30 cellular contexts compared by ENCODE assay signal in genomic region chr10:59538623-59539022, GRCh38.
"Had no signal": no experiment of that assay in that cellular context is flagged by ENCODE, and none has a peak within 500 bp of the region (broad histone marks: within the 10 kb centered on the region; RNA-seq: fewer than 3 reads in every experiment).

No MANE protein-coding gene starts in this region.

- H3K27me3 Mint-ChIP-seq: activated CD4-positive, alpha-beta memory T cell treated with anti-CD3 and anti-CD28 coated beads for 36 hours; activated CD4-positive, alpha-beta T cell treated with anti-CD3 and anti-CD28 coated beads, Interleukin-2, amount 10 ng/mL, durations not matched to agents 24 days and 14 days; activated naive CD4-positive, alpha-beta T cell treated with anti-CD3 and anti-CD28 coated beads, Interleukin-2, amount 50 U/mL, for 24 hours; activated naive CD8-positive, alpha-beta T cell treated with anti-CD3 and anti-CD28 coated beads, Interleukin-2, amount 50 U/mL, for 24 hours; dendritic cell treated with granulocyte-macrophage colony-stimulating factor and Interleukin-4, amounts not matched to agents 40 ng/mL and 50 ng/mL, for 4 days; natural killer cell treated with Interleukin-12 subunit alpha and Interleukin-12 subunit beta and Interleukin-15 and Interleukin-18, amount 100 ng/mL, for 72 hours; progenitor cell of endocrine pancreas had no signal

- FAIRE-seq: kidney had no signal

- H3K9me3 ChIP-seq: breast epithelium, ovary, testis, transverse colon had no signal

- H3K27ac Mint-ChIP-seq: activated CD4-positive, alpha-beta memory T cell treated with anti-CD3 and anti-CD28 coated beads for 36 hours; activated CD4-positive, alpha-beta T cell treated with anti-CD3 and anti-CD28 coated beads, Interleukin-2, amount 10 ng/mL, durations not matched to agents 24 days and 14 days; activated naive CD4-positive, alpha-beta T cell treated with anti-CD3 and anti-CD28 coated beads, Interleukin-2, amount 50 U/mL, for 24 hours; activated naive CD8-positive, alpha-beta T cell treated with anti-CD3 and anti-CD28 coated beads, Interleukin-2, amount 50 U/mL, for 24 hours; activated T-helper 17 cell treated with anti-CD3 and anti-CD28 coated beads, Interleukin-2, amount 50 U/mL, for 72 hours; dendritic cell treated with granulocyte-macrophage colony-stimulating factor and Interleukin-4, amounts not matched to agents 40 ng/mL and 50 ng/mL, for 4 days; endodermal cell; immature natural killer cell; natural killer cell treated with Interleukin-12 subunit alpha and Interleukin-12 subunit beta and Interleukin-15 and Interleukin-18, amount 100 ng/mL, for 72 hours; progenitor cell of endocrine pancreas; T-helper 1 cell treated with Interleukin-12 subunit alpha and Interleukin-12 subunit beta and Interleukin-4 antibody, amounts not matched to agents 30 μg/mL and 1 μg/mL, for 36 hours had no signal

- H3K4me1 Mint-ChIP-seq: activated CD4-positive, alpha-beta T cell treated with anti-CD3 and anti-CD28 coated beads, Interleukin-2, amount 10 ng/mL, durations not matched to agents 24 days and 14 days; activated naive CD4-positive, alpha-beta T cell treated with anti-CD3 and anti-CD28 coated beads, Interleukin-2, amount 50 U/mL, for 24 hours; activated naive CD8-positive, alpha-beta T cell treated with anti-CD3 and anti-CD28 coated beads, Interleukin-2, amount 50 U/mL, for 24 hours; activated T-helper 17 cell treated with anti-CD3 and anti-CD28 coated beads, Interleukin-2, amount 50 U/mL, for 72 hours; endodermal cell; immature natural killer cell had no signal

- H3K36me3 ChIP-seq: breast epithelium, ovary, transverse colon had no signal

- DNase-seq: activated CD4-positive, alpha-beta memory T cell treated with anti-CD3 and anti-CD28 coated beads for 36 hours; activated CD4-positive, alpha-beta T cell treated with anti-CD3 and anti-CD28 coated beads, Interleukin-2, amount 10 ng/mL, durations not matched to agents 24 days and 14 days; activated CD4-positive, CD25-positive, alpha-beta regulatory T cell treated with anti-CD3 and anti-CD28 coated beads, Interleukin-2, amount 50 U/mL, for 72 hours; activated naive CD8-positive, alpha-beta T cell treated with anti-CD3 and anti-CD28 coated beads, Interleukin-2, amount 50 U/mL, for 24 hours; activated T-cell treated with anti-CD3 and anti-CD28 coated beads, Interleukin-2, amount 50 U/mL, for 4 hours; amygdala; central memory CD4-positive, alpha-beta T cell; endodermal cell; foreskin fibroblast; head of caudate nucleus; hypothalamus; immature natural killer cell; kidney; mesendoderm; ovary; retina; stimulated activated CD4-positive, alpha-beta T cell treated with anti-CD3 and anti-CD28 coated beads, Interleukin-15, amount 100 ng/mL, for 24 hours; stimulated activated naive CD4-positive, alpha-beta T cell treated with Interleukin-2 at 50 U/mL for 16 hours; T1000; testis; transverse colon had no signal

- H3K36me3 Mint-ChIP-seq: activated CD4-positive, alpha-beta memory T cell treated with anti-CD3 and anti-CD28 coated beads for 36 hours; activated naive CD4-positive, alpha-beta T cell treated with anti-CD3 and anti-CD28 coated beads, Interleukin-2, amount 50 U/mL, for 24 hours; natural killer cell treated with Interleukin-12 subunit alpha and Interleukin-12 subunit beta and Interleukin-15 and Interleukin-18, amount 100 ng/mL, for 72 hours had no signal

- H3K9me3 Mint-ChIP-seq: activated CD4-positive, alpha-beta memory T cell treated with anti-CD3 and anti-CD28 coated beads for 36 hours; activated CD4-positive, alpha-beta T cell treated with anti-CD3 and anti-CD28 coated beads, Interleukin-2, amount 10 ng/mL, durations not matched to agents 24 days and 14 days had no signal

- H3K4me3 ChIP-seq: breast epithelium, ovary, smooth muscle cell, testis, transverse colon had no signal

- ATAC-seq: activated naive CD8-positive, alpha-beta T cell treated with anti-CD3 and anti-CD28 coated beads, Interleukin-2, amount 50 U/mL, for 24 hours; activated T-cell treated with anti-CD3 and anti-CD28 coated beads, Interleukin-2, amount 50 U/mL, for 4 hours; activated T-helper 17 cell treated with anti-CD3 and anti-CD28 coated beads, Interleukin-2, amount 50 U/mL, for 72 hours; esophagus mucosa; natural killer cell treated with Interleukin-12 subunit alpha and Interleukin-12 subunit beta and Interleukin-15 and Interleukin-18, amount 100 ng/mL, for 72 hours had no signal

- H3K27me3 ChIP-seq: breast epithelium, ovary, testis, transverse colon had no signal

- H3K4me3 Mint-ChIP-seq: activated CD4-positive, alpha-beta memory T cell treated with anti-CD3 and anti-CD28 coated beads for 36 hours; activated CD4-positive, alpha-beta T cell treated with anti-CD3 and anti-CD28 coated beads, Interleukin-2, amount 10 ng/mL, durations not matched to agents 24 days and 14 days; activated naive CD4-positive, alpha-beta T cell treated with anti-CD3 and anti-CD28 coated beads, Interleukin-2, amount 50 U/mL, for 24 hours; activated naive CD8-positive, alpha-beta T cell treated with anti-CD3 and anti-CD28 coated beads, Interleukin-2, amount 50 U/mL, for 24 hours; activated T-cell treated with anti-CD3 and anti-CD28 coated beads, Interleukin-2, amount 50 U/mL, for 4 hours; activated T-helper 17 cell treated with anti-CD3 and anti-CD28 coated beads, Interleukin-2, amount 50 U/mL, for 72 hours; dendritic cell treated with granulocyte-macrophage colony-stimulating factor and Interleukin-4, amounts not matched to agents 40 ng/mL and 50 ng/mL, for 4 days; endodermal cell; immature natural killer cell; natural killer cell treated with Interleukin-12 subunit alpha and Interleukin-12 subunit beta and Interleukin-15 and Interleukin-18, amount 100 ng/mL, for 72 hours; T-helper 1 cell treated with Interleukin-12 subunit alpha and Interleukin-12 subunit beta and Interleukin-4 antibody, amounts not matched to agents 30 μg/mL and 1 μg/mL, for 36 hours had no signal

- H3K4me2 ChIP-seq: smooth muscle cell had no signal

- H3K27ac ChIP-seq: testis had no signal

- H3K4me1 ChIP-seq: breast epithelium had no signal
